In the genomic region with DNA sequence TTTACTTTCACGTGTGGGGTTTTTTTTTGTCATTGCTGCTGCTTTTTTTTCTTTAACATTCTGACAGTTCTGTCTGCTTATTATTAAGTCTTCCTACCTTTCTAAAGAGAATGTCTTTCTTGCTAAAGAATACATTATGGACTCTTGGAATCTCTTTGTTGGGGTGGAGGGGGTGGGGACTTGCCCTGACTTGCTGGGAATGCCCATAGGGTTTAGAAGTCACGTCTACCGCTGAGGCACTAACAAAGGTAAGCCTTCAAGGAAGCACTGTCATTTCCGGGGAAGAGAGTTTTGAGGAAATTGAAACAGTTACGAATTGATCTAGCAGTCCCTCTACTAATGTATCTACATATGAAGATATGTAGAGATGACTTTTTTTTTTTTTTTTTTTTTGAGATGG, we compare ENCODE assay signal across 9 cellular contexts. TPM values are rescaled to one million over a fixed set of nuclear protein-coding genes. Genes with fewer than 3 reads are reported as not detected.
DNase-seq lines count a peak whose midpoint lies in the region; FAIRE-seq and TF ChIP-seq lines count a peak whose summit lies in the region.
"Had no signal": no experiment of that assay in that cellular context is flagged by ENCODE, and none has a peak within 500 bp of the region (broad histone marks: within the 10 kb centered on the region; RNA-seq: fewer than 3 reads in every experiment).

No MANE protein-coding gene starts in this region.

- no peak overlapping the region for H2AK5ac ChIP-seq in H1 (ENCODE audit: low read depth, low read length)

- TF ChIP-seq CTCF in H1 (IDR thresholded peaks at IDR 0.05; ENCODE audit: control extremely low read depth in 1 of 3, insufficient read depth in 1 of 3, low read depth in 1 of 3, low read length in 3 of 3), result no peak
- TF ChIP-seq CTCF in progenitor cell of endocrine pancreas (IDR thresholded peaks at IDR 0.05; ENCODE audit: unreplicated experiment), result no peak

- H2BK120ac ChIP-seq in H1 (replicated peaks; ENCODE audit: low read depth, low read length), result no peak overlapping the region

- H3K27ac Mint-ChIP-seq in CD8-positive, alpha-beta memory T cell, result peak overlapping the region; percentile 85 to 98 (median 89)
- H3K27ac Mint-ChIP-seq in progenitor cell of endocrine pancreas, result peak overlapping the region; percentile 80

- H3K56ac ChIP-seq in H1 (replicated peaks; ENCODE audit: insufficient read length, low read depth, low read length), result peak overlapping the region; percentile 24

- no peak overlapping the region for H3K14ac ChIP-seq in H1 (ENCODE audit: insufficient read length)

- H3K27ac ChIP-seq in CD8-positive, alpha-beta memory T cell (ENCODE audit: low read depth, low read length), result peak overlapping the region; percentile 57
- no peak overlapping the region for H3K27ac ChIP-seq in H1 (ENCODE audit: low read depth, low read length)

- POLR2A ChIA-PET in CD8-positive, alpha-beta memory T cell (lab: Charles Lee), result no interaction called here
- POLR2A ChIA-PET in H1 (lab: Charles Lee; ENCODE audit: partially characterized antibody), result no interaction called here

- H3K79me1 ChIP-seq in H1 (ENCODE audit: low read depth, low read length), result peaks cover 5% of the 10 kb centered on the region; the same call in 1 of the 2 replicates

- H3K4me3 Mint-ChIP-seq in CD8-positive, alpha-beta memory T cell, result peak overlapping the region; percentile 70 to 90 (median 77)
- no peak overlapping the region for H3K4me3 Mint-ChIP-seq in progenitor cell of endocrine pancreas (ENCODE audit: low read depth)

- DNase-seq in CD8-positive, alpha-beta memory T cell, result peak in 1 of 5 donors; percentile 26
- DNase-seq in RCC 7860 (ENCODE audit: low spot score) (peak; percentile 57), H1 (ENCODE audit: low read depth in 1 of 2, low spot score in 2 of 2) (no peak), progenitor cell of endocrine pancreas (ENCODE audit: low spot score, unreplicated experiment) (no peak), KBM-7 (no peak), DMS79 treated with DMSO at 0.1 percent for 48 hours (lab: John Stamatoyannopoulos, UW) (no peak), T1000 (lab: John Stamatoyannopoulos, UW) (no peak)
- DNase-seq in stimulated activated CD8-positive, alpha-beta memory T cell treated with anti-CD3 and anti-CD28 coated beads, Interleukin-4, amount 100 ng/mL, for 48 hours, result no peak

- no peak overlapping the region for H2BK15ac ChIP-seq in H1 (ENCODE audit: low read length)

- peaks cover 50 to 62% (median 57%) of the 10 kb centered on the region in 3 donors for H3K4me1 Mint-ChIP-seq in CD8-positive, alpha-beta memory T cell
- H3K4me1 Mint-ChIP-seq in progenitor cell of endocrine pancreas (ENCODE audit: low read depth), result peaks cover 37% of the 10 kb centered on the region

- TF ChIP-seq POLR2A in H1 (IDR thresholded peaks at IDR 0.05; ENCODE audit: control extremely low read depth in 1 of 2, low read depth in 2 of 2, low read length in 2 of 2), result no peak

- H4K5ac ChIP-seq in H1 (ENCODE audit: insufficient read length, low read depth, low read length), result no peak overlapping the region

- H3K9me3 ChIP-seq in CD8-positive, alpha-beta memory T cell (ENCODE audit: low read length), result no peaks in the 10 kb centered on the region
- H3K9me3 ChIP-seq in H1 (ENCODE audit: insufficient read depth in 2 of 2, low read depth in 1 of 2, low read length in 1 of 2), result no peaks in the 10 kb centered on the region

- no peak overlapping the region; the same call in 1 of the 2 replicates for H3K18ac ChIP-seq in H1 (ENCODE audit: extremely low read depth, low read length)

- no peaks in the 10 kb centered on the region for H3K27me3 Mint-ChIP-seq in CD8-positive, alpha-beta memory T cell
- H3K27me3 Mint-ChIP-seq in progenitor cell of endocrine pancreas, result no peaks in the 10 kb centered on the region

- no peak for TF ChIP-seq RAD21 in H1 (IDR thresholded peaks at IDR 0.05 in 1 of 2, conservative IDR thresholded peaks at IDR 0.05 in 1 of 2; ENCODE audit: low read depth in 2 of 2, low read length in 2 of 2)

- no peak overlapping the region for H3K23ac ChIP-seq in H1 (ENCODE audit: insufficient read length)

- peaks cover 5% of the 10 kb centered on the region; the same call in 1 of the 2 replicates for H3K23me2 ChIP-seq in H1 (ENCODE audit: low read depth, low read length)

- H3K79me2 ChIP-seq in H1 (ENCODE audit: control insufficient read depth in 1 of 2, insufficient read depth in 2 of 2, low read length in 2 of 2), result peaks cover 0 to 5% of the 10 kb centered on the region in 2 experiments; a peak in 1 of 4 replicates

- H3K4ac ChIP-seq in H1 (replicated peaks; ENCODE audit: insufficient read length, low read depth, low read length), result no peak overlapping the region

- H4K20me1 ChIP-seq in H1 (replicated peaks in 1 of 2; ENCODE audit: control insufficient read depth in 1 of 2, insufficient read depth in 2 of 2, low read length in 2 of 2), result peaks cover 0 to 12% of the 10 kb centered on the region in 2 experiments

- H3K4me2 ChIP-seq in H1 (ENCODE audit: insufficient read depth in 1 of 2, low read depth in 2 of 2, low read length in 2 of 2), result 0 out of 4 replicates have a peak overlapping the region, but pooled peaks of 1 of the 2 experiments have one; percentile 25

- no peak overlapping the region for H4K8ac ChIP-seq in H1 (ENCODE audit: extremely low read depth, insufficient read depth, low read length)

- H3K9ac ChIP-seq in H1 (replicated peaks in 1 of 4; ENCODE audit: extremely low read depth in 1 of 4, low read depth in 3 of 4, low read length in 3 of 4), result no peak overlapping the region

- no peak overlapping the region for H2BK12ac ChIP-seq in H1 (ENCODE audit: low read depth, low read length)

- peaks cover 18% of the 10 kb centered on the region for H3K36me3 ChIP-seq in CD8-positive, alpha-beta memory T cell (ENCODE audit: insufficient read depth, low read length)
- peaks cover 0 to 3% (median 0%) of the 10 kb centered on the region in 4 experiments; a peak in 2 of 8 replicates for H3K36me3 ChIP-seq in H1 (ENCODE audit: control insufficient read depth in 2 of 4, insufficient read depth in 4 of 4, low read length in 3 of 4)

- 0 out of 2 replicates have a peak overlapping the region, but pooled peaks have one; percentile 82 for H2BK5ac ChIP-seq in H1 (ENCODE audit: low read depth, low read length)

- no peak for TF ChIP-seq EP300 in H1 (IDR thresholded peaks at IDR 0.05; ENCODE audit: borderline replicate concordance in 1 of 2, low read depth in 2 of 2, low read length in 2 of 2)

- in situ Hi-C loops in KBM-7 (cut with MboI; ENCODE audit: low pct_unique_long_range_greater_than_20kb, low sequenced_read_pairs), result no loop called here

- H3K9me3 Mint-ChIP-seq in CD8-positive, alpha-beta memory T cell, result no peaks in the 10 kb centered on the region
- H3K9me3 Mint-ChIP-seq in progenitor cell of endocrine pancreas (ENCODE audit: low read depth), result no peaks in the 10 kb centered on the region

- FAIRE-seq in RCC 7860 (lab: Jason Lieb, UNC), result no peak
- FAIRE-seq in H1 (lab: Jason Lieb, UNC), result no peak

- no peak overlapping the region for H2BK20ac ChIP-seq in H1 (ENCODE audit: low read length)

- H3K4me3 ChIP-seq in CD8-positive, alpha-beta memory T cell (ENCODE audit: low read length), result peak overlapping the region; percentile 38
- H3K4me3 ChIP-seq in H1 (ENCODE audit: extremely low read depth in 1 of 4, insufficient read depth in 2 of 4, low read depth in 3 of 4, low read length in 4 of 4), result no peak overlapping the region

- H3K36me3 Mint-ChIP-seq in CD8-positive, alpha-beta memory T cell, result peaks cover 0 to 44% (median 5%) of the 10 kb centered on the region in 3 donors
- peaks cover 14% of the 10 kb centered on the region for H3K36me3 Mint-ChIP-seq in progenitor cell of endocrine pancreas (ENCODE audit: insufficient read depth)

- H3K4me1 ChIP-seq in CD8-positive, alpha-beta memory T cell (ENCODE audit: insufficient read depth, low read length), result peaks cover 56% of the 10 kb centered on the region
- peaks cover 5 to 25% (median 12%) of the 10 kb centered on the region in 4 experiments for H3K4me1 ChIP-seq in H1 (replicated peaks in 1 of 4; ENCODE audit: control insufficient read depth in 3 of 4, insufficient read depth in 4 of 4, low read length in 3 of 4)

- H3K27me3 ChIP-seq in CD8-positive, alpha-beta memory T cell (ENCODE audit: insufficient read depth, low read length, poor library complexity, severe bottlenecking), result no peaks in the 10 kb centered on the region
- H3K27me3 ChIP-seq in H1 (replicated peaks in 1 of 4; ENCODE audit: control insufficient read depth in 3 of 4, extremely low read depth in 1 of 4, insufficient read depth in 3 of 4, low read length in 3 of 4), result no peaks in the 10 kb centered on the region

- H4K91ac ChIP-seq in H1 (replicated peaks; ENCODE audit: insufficient read length, low read length), result no peak overlapping the region

- CTCF ChIA-PET in CD8-positive, alpha-beta memory T cell (lab: Charles Lee), result no interaction called here
- CTCF ChIA-PET in H1 (lab: Charles Lee; ENCODE audit: partially characterized antibody), result no interaction called here

- no peak overlapping the region for H2AFZ ChIP-seq in H1 (ENCODE audit: low read length)

- 59% methylated on average over 5 of the region's 5 CpGs; no CpG with 5 or more reads in 1 of the 2 experiments for WGBS in H1 (ENCODE audit: extremely low coverage in 1 of 2, insufficient coverage in 1 of 2, insufficient read length in 1 of 2, insufficient replicate concordance in 2 of 2, low coverage in 1 of 2, low lambda C conversion rate in 2 of 2, missing lambda C conversion rate in 1 of 2), 2 experiments

RNA-seq across cellular contexts. Expression of a gene that starts 19.4 kb away (rescaled TPM):
- total RNA-seq in CD8-positive, alpha-beta memory T cell, result 100 to 1,000 TPM; 234 to 240 TPM
- polyA plus RNA-seq in CD8-positive, alpha-beta memory T cell, result 548 TPM
- 46.9 and 47.8 TPM in 2 replicates for total RNA-seq in H1 (2021; fragmentation: NEBNext Ultra II Directional; extraction: Animal tissue kit (Norgen Biotek cat#: 25700))
- polyA plus RNA-seq in H1 (2011; rRNA removed), result 30.1 and 44.0 TPM in 2 replicates
- 33.5 TPM for polyA plus RNA-seq in H1 (2011; cell fraction: cytosol; rRNA removed)
- polyA plus RNA-seq in H1 (2011; cell fraction: nucleus; rRNA removed), result 29.9 TPM
- 71.0 to 90.9 TPM (median 85.7 TPM) in 4 replicates for polyA plus RNA-seq in H1 (2012, experiment 1 of 2)
- 90.6 TPM for polyA plus RNA-seq in H1 (2012, experiment 2 of 2)
- 70.9 TPM for polyA plus RNA-seq in H1 (2013, experiment 1 of 2)
- polyA plus RNA-seq in H1 (2013, experiment 2 of 2), result 85.5 TPM
- 10.0 TPM in 2 replicates for polyA minus RNA-seq in H1 (2011; rRNA and poly(A)+ RNA removed)
- 21.8 TPM for polyA minus RNA-seq in H1 (2011; cell fraction: cytosol; rRNA and poly(A)+ RNA removed)
- polyA minus RNA-seq in H1 (2011; cell fraction: nucleus; rRNA and poly(A)+ RNA removed), result 11.6 TPM
- 328 and 362 TPM in 2 replicates for total RNA-seq in progenitor cell of endocrine pancreas

RNA-seq across cellular contexts. Expression of a gene that starts 41.3 kb away (rescaled TPM):
- total RNA-seq in CD8-positive, alpha-beta memory T cell, result not detected
- polyA plus RNA-seq in CD8-positive, alpha-beta memory T cell, result not detected
- total RNA-seq in H1 (2021; fragmentation: NEBNext Ultra II Directional; extraction: Animal tissue kit (Norgen Biotek cat#: 25700)), result 0.31 and 0.78 TPM in 2 replicates
- polyA plus RNA-seq in H1 (2011; rRNA removed), result 0.19 and 0.33 TPM in 2 replicates
- polyA plus RNA-seq in H1 (2011; cell fraction: cytosol; rRNA removed), result 0.57 TPM
- polyA plus RNA-seq in H1 (2011; cell fraction: nucleus; rRNA removed), result 0.23 TPM
- 0.22 to 0.42 TPM (median 0.31 TPM) in 4 replicates for polyA plus RNA-seq in H1 (2012, experiment 1 of 2)
- not detected for polyA plus RNA-seq in H1 (2012, experiment 2 of 2)
- 0.71 TPM for polyA plus RNA-seq in H1 (2013, experiment 1 of 2)
- polyA plus RNA-seq in H1 (2013, experiment 2 of 2), result 0.35 TPM
- 0.34 and 0.54 TPM in 2 replicates for polyA minus RNA-seq in H1 (2011; rRNA and poly(A)+ RNA removed)
- polyA minus RNA-seq in H1 (2011; cell fraction: cytosol; rRNA and poly(A)+ RNA removed), result not detected
- polyA minus RNA-seq in H1 (2011; cell fraction: nucleus; rRNA and poly(A)+ RNA removed), result 0.40 TPM
- 1.2 and 2.4 TPM in 2 replicates for total RNA-seq in progenitor cell of endocrine pancreas
- total RNA-seq: cerebellum had no signal
